In genomic region chr11:47950396-47950795, GRCh38 we compare ENCODE assay signal across 9 cellular contexts.
DNase-seq lines count a peak whose midpoint lies in the region; FAIRE-seq lines count a peak whose summit lies in the region.
"Had no signal": no experiment of that assay in that cellular context is flagged by ENCODE, and none has a peak within 500 bp of the region (broad histone marks: within the 10 kb centered on the region; RNA-seq: fewer than 3 reads in every experiment).

No MANE protein-coding gene starts in this region.

- no peaks in the 10 kb centered on the region for H3K9me3 ChIP-seq in effector memory CD4-positive, alpha-beta T cell (ENCODE audit: control insufficient read depth, low read length)

- peak; percentile 28 for DNase-seq in NCI-H2171 treated with DMSO at 0.1 percent for 48 hours (lab: John Stamatoyannopoulos, UW)
- no peak for DNase-seq in NCI-H2171 (lab: John Stamatoyannopoulos, UW)
- peak; percentile 52 for DNase-seq in UCSD-AML1 (lab: John Stamatoyannopoulos, UW; ENCODE audit: unreplicated experiment)
- peak; percentile 5 to 13 (median 12) for DNase-seq in effector memory CD4-positive, alpha-beta T cell
- peak; percentile 26 to 76 (median 66) for DNase-seq in stimulated activated naive CD4-positive, alpha-beta T cell (lab: John Stamatoyannopoulos, UW)
- no peak for DNase-seq in NCI-H524 (lab: John Stamatoyannopoulos, UW)
- DNase-seq in HTR-8/SVneo (ENCODE audit: insufficient read length, low spot score), result no peak
- no peak for DNase-seq in epidermal melanocyte (ENCODE audit: insufficient read length, low spot score)

- FAIRE-seq in HTR-8/SVneo (lab: Jason Lieb, UNC), result no peak

- no peak overlapping the region for H3K27ac ChIP-seq in effector memory CD4-positive, alpha-beta T cell (ENCODE audit: insufficient read depth, low read length, poor library complexity, severe bottlenecking)
- H3K27ac ChIP-seq: 22Rv1 had no signal

- no peaks in the 10 kb centered on the region for H3K36me3 ChIP-seq in effector memory CD4-positive, alpha-beta T cell (ENCODE audit: control insufficient read depth, insufficient read depth, low read length)

- no peaks in the 10 kb centered on the region for H3K4me1 ChIP-seq in effector memory CD4-positive, alpha-beta T cell (ENCODE audit: control insufficient read depth, insufficient read depth, low read length, poor library complexity, severe bottlenecking)

- H3K4me3 ChIP-seq in effector memory CD4-positive, alpha-beta T cell (ENCODE audit: insufficient read depth, low read depth, low read length, poor library complexity, severe bottlenecking), result no peak overlapping the region

- H3K27me3 ChIP-seq in effector memory CD4-positive, alpha-beta T cell (replicated peaks; ENCODE audit: control insufficient read depth, insufficient read depth, low read length, poor library complexity, severe bottlenecking), result no peaks in the 10 kb centered on the region

Comparison
In these comparisons a context has a peak if more than half of its experiments do, and no peak if none do; other contexts are left out.
1. DNase-seq: peak in NCI-H2171 treated with DMSO at 0.1 percent for 48 hours (single experiment), UCSD-AML1 (single experiment), effector memory CD4-positive, alpha-beta T cell (3 of 3) and stimulated activated naive CD4-positive, alpha-beta T cell (6 of 6); none in NCI-H2171 (single experiment), NCI-H524 (0 of 2), HTR-8/SVneo (single experiment) and epidermal melanocyte (single experiment).